17 cellular contexts compared by ENCODE assay signal in the genomic region with DNA sequence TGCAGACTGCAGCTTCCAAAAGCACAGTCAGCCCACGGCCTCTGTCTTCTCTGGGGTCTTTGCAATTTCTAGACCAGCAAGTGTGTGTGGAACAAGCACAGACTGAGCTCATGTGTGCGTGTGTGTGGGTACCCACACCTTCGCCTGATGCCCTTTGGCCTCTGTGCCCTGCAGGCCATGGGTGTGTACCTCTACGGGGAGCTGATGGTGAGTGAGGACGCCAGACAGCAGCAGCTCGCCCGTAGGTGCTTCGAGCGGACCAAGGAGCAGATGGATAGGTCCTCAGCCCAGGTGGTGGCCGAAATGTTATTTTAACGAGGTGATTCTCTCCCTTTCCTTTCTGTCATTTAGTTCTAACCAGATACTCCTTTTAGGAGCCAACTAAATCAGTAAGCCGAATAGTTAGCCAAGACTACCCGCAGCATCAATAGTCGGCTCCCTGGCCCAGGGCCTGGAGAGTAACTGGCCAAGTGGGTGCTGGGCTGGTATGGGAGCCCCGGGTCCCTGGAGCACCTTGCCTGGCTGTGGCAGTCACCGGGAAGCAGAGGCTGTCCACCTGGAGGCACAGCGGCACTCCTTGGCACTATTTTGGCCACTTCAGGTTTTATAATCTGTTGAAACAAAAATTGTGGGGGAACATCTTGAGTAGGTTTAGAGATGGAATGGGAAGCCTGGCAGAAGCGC.
DNase-seq lines count a peak whose midpoint lies in the region; TF ChIP-seq lines count a peak whose summit lies in the region.
"Had no signal": no experiment of that assay in that cellular context is flagged by ENCODE, and none has a peak within 500 bp of the region (broad histone marks: within the 10 kb centered on the region; RNA-seq: fewer than 3 reads in every experiment).

No MANE protein-coding gene starts in this region.

- H3K79me2 ChIP-seq in osteoblast (ENCODE audit: insufficient read depth, low read length) (peaks cover 93% of the 10 kb centered on the region), mesendoderm (ENCODE audit: control insufficient read depth, insufficient read depth, low read length) (peaks cover 2% of the 10 kb centered on the region)

- CTCF ChIA-PET in RWPE1 (lab: Yijun Ruan, JAX): no interaction called here

- no peak overlapping the region for H4K8ac ChIP-seq in mesendoderm (ENCODE audit: low read depth, low read length)

- WGBS in mesendoderm (ENCODE audit: extremely low coverage, insufficient coverage, low lambda C conversion rate): no CpG with 5 or more reads among the region's 18 CpGs

- H2AFZ ChIP-seq in osteoblast (ENCODE audit: low read length): no peak overlapping the region

- H3K4me2 ChIP-seq in osteoblast (ENCODE audit: insufficient read depth, low read length): no peak overlapping the region
- no peak overlapping the region for H3K4me2 ChIP-seq in mesendoderm (ENCODE audit: low read length)

- no peak overlapping the region for H3K18ac ChIP-seq in mesendoderm (ENCODE audit: low read length)

- H2BK5ac ChIP-seq in mesendoderm (ENCODE audit: low read length): no peak overlapping the region

- H2BK120ac ChIP-seq in mesendoderm (ENCODE audit: low read depth, low read length): no peak overlapping the region

- H4K5ac ChIP-seq in mesendoderm (ENCODE audit: low read length): no peak overlapping the region

- peak overlapping the region; percentile 57 for H3K27ac ChIP-seq in RWPE1
- peak overlapping the region; percentile 82 to 100 (median 98) for H3K27ac ChIP-seq in dorsolateral prefrontal cortex
- peak overlapping the region; percentile 19 for H3K27ac ChIP-seq in osteoblast (ENCODE audit: low read depth, low read length)
- peak overlapping the region; percentile 100 for H3K27ac ChIP-seq in temporal lobe (ENCODE audit: low read depth, low read length)
- H3K27ac ChIP-seq in mesendoderm (ENCODE audit: low read depth, low read length): no peak overlapping the region
- H3K27ac ChIP-seq: SJSA1 had no signal

- no peak overlapping the region for H3K23ac ChIP-seq in mesendoderm (ENCODE audit: low read length)

- no peak overlapping the region for H3K9ac ChIP-seq in mesendoderm (ENCODE audit: low read length)

- H3K56ac ChIP-seq in mesendoderm (ENCODE audit: low read length): no peak overlapping the region

- TF ChIP-seq CTCF in RWPE1 (conservative IDR thresholded peaks at IDR 0.05; ENCODE audit: low read depth): no peak
- no peak for TF ChIP-seq CTCF in dorsolateral prefrontal cortex (IDR thresholded peaks at IDR 0.05 in 54 of 56, conservative IDR thresholded peaks at IDR 0.05 in 2 of 56; ENCODE audit: low read depth in 1 of 56, partially characterized antibody in 56 of 56)
- TF ChIP-seq CTCF in osteoblast (IDR thresholded peaks at IDR 0.05; ENCODE audit: extremely low read depth, low read depth, low read length): no peak

- POLR2A ChIA-PET in RWPE1 (lab: Yijun Ruan, JAX; ENCODE audit: low non-redundant PET): no interaction called here

- H4K20me1 ChIP-seq in osteoblast (ENCODE audit: insufficient read depth, low read length): peaks cover 67% of the 10 kb centered on the region

- H2AK5ac ChIP-seq in mesendoderm (ENCODE audit: low read length): no peak overlapping the region

- H3K36me3 ChIP-seq in osteoblast (ENCODE audit: insufficient read depth, low read length) (peaks cover 94% of the 10 kb centered on the region), mesendoderm (ENCODE audit: control insufficient read depth, insufficient read depth, low read length) (peaks cover 6% of the 10 kb centered on the region)

- DNase-seq in RWPE1 (ENCODE audit: low spot score): no peak
- peak in 5 of 10 donors; percentile 8 to 44 (median 33) for DNase-seq in dorsolateral prefrontal cortex
- peak; percentile 69 for DNase-seq in osteoblast (ENCODE audit: insufficient read length, low spot score, missing footprints)
- DNase-seq in mesendoderm: no peak
- no peak for DNase-seq in NCI-H1417 treated with DMSO at 0.1 percent for 48 hours (lab: John Stamatoyannopoulos, UW)
- no peak for DNase-seq in 8988T
- DNase-seq in DMS79 (lab: John Stamatoyannopoulos, UW): no peak
- DNase-seq: activated CD4-positive, alpha-beta memory T cell treated with anti-CD3 and anti-CD28 coated beads, Interleukin-2, amount 10 ng/mL, durations not matched to agents 7 days and 5 days; activated T-cell treated with anti-CD3 and anti-CD28 coated beads, Interleukin-2, amount 50 U/mL, for 4 hours; BE2C; NCI-H2081 treated with DMSO at 0.1 percent for 48 hours; NCI-H524 treated with DMSO at 0.1 percent for 48 hours; stimulated activated CD4-positive, alpha-beta T cell treated with anti-CD3 and anti-CD28 coated beads, Interleukin-4, amount 100 ng/mL, for 1 hour had no signal

- intact Hi-C loops in dorsolateral prefrontal cortex (cut with DNase I): loop anchor here in 1 of 2 donors (10.0 kb wide), 1 partner anchor 78 kb away; no protein-coding TSS in a partner anchor

- H2BK15ac ChIP-seq in mesendoderm (replicated peaks; ENCODE audit: low read depth): no peak overlapping the region

- H3K79me1 ChIP-seq in mesendoderm (ENCODE audit: low read length): peaks cover 6% of the 10 kb centered on the region

- peaks cover 3% of the 10 kb centered on the region for H3K4me1 ChIP-seq in osteoblast (ENCODE audit: insufficient read depth, low read length)
- H3K4me1 ChIP-seq in mesendoderm (ENCODE audit: control insufficient read depth, low read depth, low read length): peaks cover 7% of the 10 kb centered on the region

- H3K9me3 ChIP-seq in osteoblast (ENCODE audit: low read depth, low read length): no peaks in the 10 kb centered on the region
- H3K9me3 ChIP-seq: BE2C, SJSA1 had no signal

- H3K4me3 ChIP-seq in dorsolateral prefrontal cortex: peak overlapping the region in 2 of 59 donors; percentile 8 to 13
- no peak overlapping the region for H3K4me3 ChIP-seq in osteoblast (ENCODE audit: insufficient read depth, low read length)
- no peak overlapping the region for H3K4me3 ChIP-seq in mesendoderm (ENCODE audit: low read length)
- H3K4me3 ChIP-seq: GM12878, K562, SJSA1 had no signal

- H3K4ac ChIP-seq in mesendoderm (ENCODE audit: low read depth, low read length): no peak overlapping the region

- H3K27me3 ChIP-seq in dorsolateral prefrontal cortex: no peaks in the 10 kb centered on the region
- H3K27me3 ChIP-seq in osteoblast (ENCODE audit: insufficient read depth, low read length): no peaks in the 10 kb centered on the region
- no peaks in the 10 kb centered on the region for H3K27me3 ChIP-seq in mesendoderm (ENCODE audit: insufficient read depth, low read length, poor library complexity)
- H3K27me3 ChIP-seq: BE2C, SJSA1 had no signal
